Comparison of ENCODE assay signal across 13 cellular contexts in the genomic region with DNA sequence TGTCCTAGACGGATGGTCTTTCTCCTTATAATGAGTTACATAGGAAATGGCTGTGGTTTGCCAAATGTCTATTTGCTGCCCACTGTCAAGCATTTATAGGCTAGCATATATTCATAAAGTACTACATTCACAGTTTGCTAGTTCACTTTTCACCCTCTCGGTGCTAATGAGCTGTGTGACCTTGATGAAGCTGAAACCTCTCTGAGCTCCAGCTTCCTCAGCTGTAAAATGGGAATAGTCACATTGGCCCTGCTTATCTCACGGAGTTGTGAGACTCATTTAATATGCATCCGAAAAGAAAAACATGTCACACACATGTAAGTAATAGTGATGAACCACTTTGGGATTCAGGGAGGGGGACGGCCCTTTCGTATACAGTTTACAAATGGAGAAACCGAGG.
"Had no signal": no experiment of that assay in that cellular context is flagged by ENCODE, and none has a peak within 500 bp of the region (broad histone marks: within the 10 kb centered on the region; RNA-seq: fewer than 3 reads in every experiment).

No MANE protein-coding gene starts in this region.

- H3K4me3 ChIP-seq: gastroesophageal sphincter, upper lobe of left lung had no signal

- H3K27me3 ChIP-seq: gastroesophageal sphincter, upper lobe of left lung had no signal

- DNase-seq: activated CD4-positive, alpha-beta T cell treated with anti-CD3 and anti-CD28 coated beads, Interleukin-2, amount 10 ng/mL, durations not matched to agents 24 days and 14 days; activated CD4-positive, CD25-positive, alpha-beta regulatory T cell; activated CD8-positive, alpha-beta memory T cell treated with anti-CD3 and anti-CD28 coated beads, Interleukin-2, amount 50 U/mL, for 48 hours; activated naive CD4-positive, alpha-beta T cell; activated naive CD8-positive, alpha-beta T cell treated with anti-CD3 and anti-CD28 coated beads, Interleukin-2, amount 10 ng/mL, durations not matched to agents 7 days and 5 days; aorta; small intestine; stimulated activated CD4-positive, alpha-beta T cell treated with anti-CD3 and anti-CD28 coated beads, Interleukin-4, amount 100 ng/mL, for 4 hours; stimulated activated CD8-positive, alpha-beta memory T cell treated with anti-CD3 and anti-CD28 coated beads, Interleukin-4, amount 100 ng/mL, for 48 hours; stimulated activated naive CD8-positive, alpha-beta T cell treated with anti-CD3 and anti-CD28 coated beads, Interleukin-15, Interleukin-2, amounts not matched to agents 100 U/mL and 50 U/mL, for 24 hours; upper lobe of left lung had no signal

- H3K27ac ChIP-seq: gastroesophageal sphincter, upper lobe of left lung had no signal

- ATAC-seq: gastroesophageal sphincter; natural killer cell treated with Interleukin-12 subunit alpha and Interleukin-12 subunit beta and Interleukin-15 and Interleukin-18, amount 100 ng/mL, for 72 hours; stimulated activated naive CD8-positive, alpha-beta T cell treated with anti-CD3 and anti-CD28 coated beads, Interleukin-15, Interleukin-2, amounts not matched to agents 100 U/mL and 50 U/mL, for 24 hours had no signal

- H3K36me3 ChIP-seq: gastroesophageal sphincter, upper lobe of left lung had no signal

- H3K9me3 ChIP-seq: gastroesophageal sphincter, upper lobe of left lung had no signal
